In genomic region chr11:55707029-55707428, GRCh38 we compare ENCODE assay signal across 9 cellular contexts. TPM values are rescaled to one million over a fixed set of nuclear protein-coding genes. Genes with fewer than 3 reads are reported as not detected.
DNase-seq lines count a peak whose midpoint lies in the region; ATAC-seq, FAIRE-seq and TF ChIP-seq lines count a peak whose summit lies in the region.
"Had no signal": no experiment of that assay in that cellular context is flagged by ENCODE, and none has a peak within 500 bp of the region (broad histone marks: within the 10 kb centered on the region; RNA-seq: fewer than 3 reads in every experiment).

No MANE protein-coding gene starts in this region.

- POLR2A ChIA-PET in IMR-90 (lab: Charles Lee; ENCODE audit: unreplicated experiment), result no interaction called here
- POLR2A ChIA-PET in CD4-positive, alpha-beta memory T cell (lab: Charles Lee; ENCODE audit: partially characterized antibody), result no interaction called here

- BruUV-seq in IMR-90 (replicated peaks; lab: Mats Ljungman, UMichigan), result no TSS peak

- H3K18ac ChIP-seq in IMR-90 (ENCODE audit: low read depth, low read length), result no peak overlapping the region

- H3K27me3 Mint-ChIP-seq in CD4-positive, alpha-beta memory T cell, result no peaks in the 10 kb centered on the region

- H3K27ac Mint-ChIP-seq in CD4-positive, alpha-beta memory T cell, result no peak overlapping the region

- intact Hi-C loops in IMR-90 (cut with micrococcal nuclease), result no loop called here
- intact Hi-C loops in CD4-positive, alpha-beta memory T cell (cut with micrococcal nuclease), result no loop called here

- no peak overlapping the region for H3K27ac ChIP-seq in IMR-90 (ENCODE audit: insufficient read depth, low read length)
- H3K27ac ChIP-seq in CD4-positive, alpha-beta memory T cell (ENCODE audit: low read depth, low read length), result no peak overlapping the region
- H3K27ac ChIP-seq: BLaER1 had no signal

- CTCF ChIA-PET in IMR-90 (lab: Yijun Ruan, JAX), result no interaction called here
- CTCF ChIA-PET in CD4-positive, alpha-beta memory T cell (lab: Charles Lee; ENCODE audit: partially characterized antibody), result no interaction called here

- FAIRE-seq in islet of Langerhans (lab: Jason Lieb, UNC), result peak; percentile 96

- H2AFZ ChIP-seq in IMR-90 (replicated peaks; ENCODE audit: low read length, poor library complexity), result no peak overlapping the region

- peaks cover 2 to 24% (median 10%) of the 10 kb centered on the region in 8 donors for H3K9me3 Mint-ChIP-seq in CD4-positive, alpha-beta memory T cell

- TF ChIP-seq CTCF in IMR-90 (conservative IDR thresholded peaks at IDR 0.05; ENCODE audit: low read depth, low read length), result peak; percentile 55

- no peaks in the 10 kb centered on the region for H4K20me1 ChIP-seq in IMR-90 (ENCODE audit: insufficient read depth, low read length)
- H4K20me1 ChIP-seq: BLaER1 had no signal

- H4K91ac ChIP-seq in IMR-90 (ENCODE audit: insufficient read depth, low read depth, low read length), result no peak overlapping the region

- H2BK20ac ChIP-seq in IMR-90 (ENCODE audit: low read depth, low read length), result no peak overlapping the region

- H2BK15ac ChIP-seq in IMR-90 (ENCODE audit: low read depth, low read length), result no peak overlapping the region

- no peaks in the 10 kb centered on the region for H3K9me1 ChIP-seq in IMR-90 (ENCODE audit: insufficient read depth, low read length)

- no peak overlapping the region for H2AK9ac ChIP-seq in IMR-90 (replicated peaks; ENCODE audit: low read depth, low read length, poor library complexity)

- in situ Hi-C loops in IMR-90 (cut with MboI; ENCODE audit: low sequenced_read_pairs), result no loop called here

- peak; percentile 74 for ATAC-seq in IMR-90 (ENCODE audit: low read depth)
- no peak for ATAC-seq in GM18909 (IDR thresholded peaks at IDR 0.05; ENCODE audit: poor library complexity, unreplicated experiment)
- ATAC-seq in HG03097 (IDR thresholded peaks at IDR 0.05; ENCODE audit: low FRiP score, unreplicated experiment), result no peak

- H3K36me3 Mint-ChIP-seq in CD4-positive, alpha-beta memory T cell, result no peaks in the 10 kb centered on the region

- no peak overlapping the region for H4K8ac ChIP-seq in IMR-90 (ENCODE audit: low read depth in 2 of 2, low read length in 2 of 2)

- no peak overlapping the region for H2BK120ac ChIP-seq in IMR-90 (ENCODE audit: low read depth, low read length)

- H2AK5ac ChIP-seq in IMR-90 (ENCODE audit: low read depth, low read length), result no peak overlapping the region

- H3K56ac ChIP-seq in IMR-90 (ENCODE audit: extremely low read depth, insufficient read depth, low read length), result no peak overlapping the region

- DNase-seq in DMS153 treated with DMSO at 0.1 percent for 48 hours (lab: John Stamatoyannopoulos, UW; ENCODE audit: unreplicated experiment), result peak; percentile 39
- DNase-seq in DMS153 (lab: John Stamatoyannopoulos, UW), result no peak
- peak; percentile 33 for DNase-seq in IMR-90
- peak; percentile 47 for DNase-seq in SKM-1 treated with dmso at 0.1 percent for 144 hours (lab: John Stamatoyannopoulos, UW; ENCODE audit: unreplicated experiment)
- DNase-seq in CD4-positive, alpha-beta memory T cell, result no peak

- no peak overlapping the region for H3K4me3 ChIP-seq in IMR-90 (ENCODE audit: insufficient read depth, low read depth, low read length)
- no peak overlapping the region for H3K4me3 ChIP-seq in CD4-positive, alpha-beta memory T cell (ENCODE audit: low read length in 2 of 2)
- H3K4me3 ChIP-seq: BLaER1 had no signal

- H4K5ac ChIP-seq in IMR-90 (ENCODE audit: low read depth, low read length), result no peak overlapping the region

- H3K9ac ChIP-seq in IMR-90 (ENCODE audit: low read depth, low read length), result no peak overlapping the region
- H3K9ac ChIP-seq: BLaER1 had no signal

- H3K4me1 Mint-ChIP-seq in CD4-positive, alpha-beta memory T cell, result no peaks in the 10 kb centered on the region

- H3K4me2 ChIP-seq in IMR-90 (ENCODE audit: low read depth, low read length), result no peak overlapping the region
- H3K4me2 ChIP-seq: BLaER1 had no signal

- dilution Hi-C loops in IMR-90 (cut with HindIII; ENCODE audit: low sequenced_read_pairs, unreplicated experiment), result no loop called here

- no peak overlapping the region for H3K14ac ChIP-seq in IMR-90 (replicated peaks; ENCODE audit: low read depth, low read length)

- H3K36me3 ChIP-seq in IMR-90 (ENCODE audit: control insufficient read depth, insufficient read depth, low read length), result no peaks in the 10 kb centered on the region
- H3K36me3 ChIP-seq in CD4-positive, alpha-beta memory T cell (ENCODE audit: insufficient read depth, low read length), result no peaks in the 10 kb centered on the region
- H3K36me3 ChIP-seq: BLaER1 had no signal

- H3K9me3 ChIP-seq in IMR-90 (ENCODE audit: control insufficient read depth, insufficient read depth, low read length), result peaks cover 3% of the 10 kb centered on the region; the same call in 1 of the 2 replicates
- H3K9me3 ChIP-seq in CD4-positive, alpha-beta memory T cell (ENCODE audit: control insufficient read depth in 1 of 2, low read length in 2 of 2), result no peaks in the 10 kb centered on the region

- no peak overlapping the region for H3K23ac ChIP-seq in IMR-90 (ENCODE audit: low read depth, low read length)

- no peaks in the 10 kb centered on the region for H3K79me1 ChIP-seq in IMR-90 (ENCODE audit: low read depth in 1 of 2, low read length in 2 of 2)

- peak; percentile 53 for TF ChIP-seq RAD21 in IMR-90 (IDR thresholded peaks at IDR 0.05; ENCODE audit: low read length)

- no peak for TF ChIP-seq POLR2A in IMR-90 (IDR thresholded peaks at IDR 0.05; ENCODE audit: low read depth, low read length)

- H3K4me1 ChIP-seq in IMR-90 (ENCODE audit: control insufficient read depth, insufficient read depth, low read length), result no peaks in the 10 kb centered on the region
- no peaks in the 10 kb centered on the region for H3K4me1 ChIP-seq in CD4-positive, alpha-beta memory T cell (ENCODE audit: insufficient read depth, low read length)
- H3K4me1 ChIP-seq: BLaER1 had no signal

- no peak overlapping the region for H2BK5ac ChIP-seq in IMR-90 (ENCODE audit: low read depth, low read length, poor library complexity, severe bottlenecking)

- H3K4me3 Mint-ChIP-seq in CD4-positive, alpha-beta memory T cell, result no peak overlapping the region

- H3K4ac ChIP-seq in IMR-90 (ENCODE audit: low read depth, low read length), result no peak overlapping the region

- no peaks in the 10 kb centered on the region for H3K27me3 ChIP-seq in IMR-90 (ENCODE audit: control insufficient read depth, insufficient read depth, low read length)
- H3K27me3 ChIP-seq in CD4-positive, alpha-beta memory T cell (ENCODE audit: insufficient read depth, low read length), result no peaks in the 10 kb centered on the region
- H3K27me3 ChIP-seq: BLaER1 had no signal

TF ChIP-seq in IMR-90, 13 proteins besides CTCF, POLR2A, EP300 and RAD21:
- TF ChIP-seq MAFK (IDR thresholded peaks at IDR 0.05; ENCODE audit: low read depth, low read length) (no peak), RCOR1 (IDR thresholded peaks at IDR 0.05; ENCODE audit: insufficient replicate concordance, low read length) (no peak), ELK1 (IDR thresholded peaks at IDR 0.05; ENCODE audit: borderline replicate concordance, low read depth, low read length) (no peak), CEBPB (IDR thresholded peaks at IDR 0.05; ENCODE audit: low read depth, low read length) (no peak), SMC3 (IDR thresholded peaks at IDR 0.05; ENCODE audit: low read depth, low read length) (no peak), FOS (IDR thresholded peaks at IDR 0.05; ENCODE audit: low read depth, low read length) (no peak), MAZ (IDR thresholded peaks at IDR 0.05; ENCODE audit: borderline replicate concordance, low read depth, low read length) (no peak), RFX5 (IDR thresholded peaks at IDR 0.05; ENCODE audit: low read depth, low read length) (no peak), BHLHE40 (IDR thresholded peaks at IDR 0.05; ENCODE audit: low read depth, low read length) (no peak), MXI1 (IDR thresholded peaks at IDR 0.05; ENCODE audit: borderline replicate concordance, low read depth, low read length) (no peak), NFE2L2 (IDR thresholded peaks at IDR 0.05; ENCODE audit: low read depth, low read length) (no peak), CHD1 (IDR thresholded peaks at IDR 0.05; ENCODE audit: low read depth, low read length) (no peak)
- TF ChIP-seq, protein P1, sequence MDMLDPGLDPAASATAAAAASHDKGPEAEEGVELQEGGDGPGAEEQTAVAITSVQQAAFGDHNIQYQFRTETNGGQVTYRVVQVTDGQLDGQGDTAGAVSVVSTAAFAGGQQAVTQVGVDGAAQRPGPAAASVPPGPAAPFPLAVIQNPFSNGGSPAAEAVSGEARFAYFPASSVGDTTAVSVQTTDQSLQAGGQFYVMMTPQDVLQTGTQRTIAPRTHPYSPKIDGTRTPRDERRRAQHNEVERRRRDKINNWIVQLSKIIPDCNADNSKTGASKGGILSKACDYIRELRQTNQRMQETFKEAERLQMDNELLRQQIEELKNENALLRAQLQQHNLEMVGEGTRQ (IDR thresholded peaks at IDR 0.05; ENCODE audit: low read depth, low read length), result no peak

RNA-seq across cellular contexts. Expression of gene OR4C6, which starts 45.0 kb away (rescaled TPM):
- not detected in 2 replicates for total RNA-seq in IMR-90 (2012; rRNA removed)
- polyA plus RNA-seq in IMR-90 (2012; rRNA removed), result not detected in 2 replicates
- polyA plus RNA-seq in IMR-90 (2012; cell fraction: cytosol; rRNA removed), result not detected in 2 replicates
- polyA plus RNA-seq in IMR-90 (2012; cell fraction: nucleus; rRNA removed; ENCODE audit: low replicate concordance), result not detected in 2 replicates
- total RNA-seq in CD4-positive, alpha-beta memory T cell, result not detected
- not detected for polyA plus RNA-seq in CD4-positive, alpha-beta memory T cell

RNA-seq across cellular contexts. Expression of gene OR4S2, which starts 58.9 kb away (rescaled TPM):
- not detected in 2 replicates for total RNA-seq in IMR-90 (2012; rRNA removed)
- polyA plus RNA-seq in IMR-90 (2012; rRNA removed), result not detected in 2 replicates
- not detected in 2 replicates for polyA plus RNA-seq in IMR-90 (2012; cell fraction: cytosol; rRNA removed)
- not detected in 2 replicates for polyA plus RNA-seq in IMR-90 (2012; cell fraction: nucleus; rRNA removed; ENCODE audit: low replicate concordance)
- not detected for total RNA-seq in CD4-positive, alpha-beta memory T cell
- not detected for polyA plus RNA-seq in CD4-positive, alpha-beta memory T cell

Comparison
In these comparisons a context has a peak if more than half of its experiments do, and no peak if none do; other contexts are left out.
1. DNase-seq: peak in DMS153 treated with DMSO at 0.1 percent for 48 hours (single experiment), IMR-90 (single experiment) and SKM-1 treated with dmso at 0.1 percent for 144 hours (single experiment); none in DMS153 (single experiment) and CD4-positive, alpha-beta memory T cell (0 of 5).